In genomic region chr6:113649916-113650609, GRCh38 we compare ENCODE assay signal across 20 cellular contexts.
A peak's percentile ranks its signal among the peaks of the same experiment; 100 is the strongest.
DNase-seq lines count a peak whose midpoint lies in the region; ATAC-seq and TF ChIP-seq lines count a peak whose summit lies in the region.
"Had no signal": no experiment of that assay in that cellular context is flagged by ENCODE, and none has a peak within 500 bp of the region (broad histone marks: within the 10 kb centered on the region; RNA-seq: fewer than 3 reads in every experiment).

No MANE protein-coding gene starts in this region.

- H3K4me3 Mint-ChIP-seq in HFFc6, result no peak overlapping the region
- H3K4me3 Mint-ChIP-seq: activated CD8-positive, alpha-beta T cell treated with anti-CD3 and anti-CD28 coated beads for 36 hours; activated T-cell treated with anti-CD3 and anti-CD28 coated beads, Interleukin-2, amount 50 U/mL, for 24 hours; stimulated activated naive CD8-positive, alpha-beta T cell treated with anti-CD3 and anti-CD28 coated beads, Interleukin-15, Interleukin-2, amounts not matched to agents 100 ng/mL and 50 ng/mL, for 24 hours had no signal

- H3K9me3 ChIP-seq in body of pancreas, result no peaks in the 10 kb centered on the region
- no peaks in the 10 kb centered on the region for H3K9me3 ChIP-seq in spleen
- H3K9me3 ChIP-seq: gastrocnemius medialis, right atrium auricular region had no signal

- DNase-seq in body of pancreas (no peak), foreskin keratinocyte (peak in 1 of 2 donors; percentile 72), spleen (no peak), HFFc6 (no peak), NCI-H1694 treated with DMSO at 0.1 percent for 48 hours (lab: John Stamatoyannopoulos, UW) (no peak)
- DNase-seq: activated CD8-positive, alpha-beta T cell treated with anti-CD3 and anti-CD28 coated beads for 36 hours; activated naive CD4-positive, alpha-beta T cell treated with Interleukin-2 at 50 U/mL for 16 hours; activated T-cell treated with anti-CD3 and anti-CD28 coated beads, Interleukin-2, amount 50 U/mL, for 24 hours; cerebellar nuclear complex; DND-41; gastrocnemius medialis; midbrain; NCI-H1417 treated with DMSO at 0.1 percent for 48 hours; OCI-M1; SHP77 treated with DMSO at 0.1 percent for 48 hours had no signal

- no peaks in the 10 kb centered on the region for H3K36me3 Mint-ChIP-seq in HFFc6 (ENCODE audit: low read depth)

- WGBS in body of pancreas, 2 donors, result 57 to 60% methylated on average over 6 of the region's 6 CpGs
- 64 to 87% (median 70%) methylated on average over 6 of the region's 6 CpGs for WGBS in spleen, 5 donors

- TF ChIP-seq CTCF in body of pancreas (IDR thresholded peaks at IDR 0.05) (no peak), foreskin keratinocyte (conservative IDR thresholded peaks at IDR 0.05) (no peak), spleen (IDR thresholded peaks at IDR 0.05 in 8 of 11, conservative IDR thresholded peaks at IDR 0.05 in 3 of 11) (no peak), HFFc6 (IDR thresholded peaks at IDR 0.05) (no peak)

- H3K36me3 ChIP-seq in body of pancreas (replicated peaks in 1 of 2; ENCODE audit: insufficient read depth in 1 of 2, low read depth in 2 of 2) (no peaks in the 10 kb centered on the region), spleen (no peaks in the 10 kb centered on the region)
- H3K36me3 ChIP-seq: gastrocnemius medialis, right atrium auricular region had no signal

- peaks cover 20% of the 10 kb centered on the region for H3K4me1 Mint-ChIP-seq in HFFc6 (ENCODE audit: low read depth)

- H3K27me3 Mint-ChIP-seq in HFFc6 (ENCODE audit: insufficient read depth), result peaks cover 2% of the 10 kb centered on the region

- H3K27ac ChIP-seq in body of pancreas, result peak overlapping the region in 3 of 4 donors; percentile 17 to 81 (median 77)
- peak overlapping the region; percentile 54 for H3K27ac ChIP-seq in foreskin keratinocyte
- peak overlapping the region in 5 of 8 donors; percentile 25 to 71 (median 64) for H3K27ac ChIP-seq in spleen
- H3K27ac ChIP-seq: gastrocnemius medialis had no signal

- H3K27me3 ChIP-seq in body of pancreas (no peaks in the 10 kb centered on the region), foreskin keratinocyte (no peaks in the 10 kb centered on the region), spleen (replicated peaks in 1 of 7) (no peaks in the 10 kb centered on the region)
- H3K27me3 ChIP-seq: gastrocnemius medialis, right atrium auricular region had no signal

- intact Hi-C loops in body of pancreas (cut with DNase I) (no loop called here), spleen (cut with DNase I; ENCODE audit: low total_unique reads) (no loop called here)

- H3K4me3 ChIP-seq in body of pancreas (no peak overlapping the region), spleen (peak overlapping the region in 1 of 8 donors; percentile 47)
- H3K4me3 ChIP-seq: gastrocnemius medialis, right atrium auricular region had no signal

- H3K4me1 ChIP-seq in body of pancreas (peaks cover 53% of the 10 kb centered on the region), foreskin keratinocyte (peaks cover 41% of the 10 kb centered on the region), spleen (peaks cover 0 to 56% (median 22%) of the 10 kb centered on the region in 6 donors)

- TF ChIP-seq POLR2A in body of pancreas (IDR thresholded peaks at IDR 0.05) (no peak), spleen (IDR thresholded peaks at IDR 0.05) (no peak)

- H3K9me3 Mint-ChIP-seq in HFFc6, result no peaks in the 10 kb centered on the region
- H3K9me3 Mint-ChIP-seq: activated CD8-positive, alpha-beta T cell treated with anti-CD3 and anti-CD28 coated beads for 36 hours; activated T-cell treated with anti-CD3 and anti-CD28 coated beads, Interleukin-2, amount 50 U/mL, for 24 hours had no signal

- H3K27ac Mint-ChIP-seq in HFFc6, result no peak overlapping the region
- H3K27ac Mint-ChIP-seq: activated CD8-positive, alpha-beta T cell treated with anti-CD3 and anti-CD28 coated beads for 36 hours; activated T-cell treated with anti-CD3 and anti-CD28 coated beads, Interleukin-2, amount 50 U/mL, for 24 hours; stimulated activated naive CD8-positive, alpha-beta T cell treated with anti-CD3 and anti-CD28 coated beads, Interleukin-15, Interleukin-2, amounts not matched to agents 100 ng/mL and 50 ng/mL, for 24 hours had no signal

- ATAC-seq in GM19324 (IDR thresholded peaks at IDR 0.05; ENCODE audit: low FRiP score, unreplicated experiment) (peak; percentile 30), body of pancreas (no peak), foreskin keratinocyte (peak; percentile 18), HG03175 (IDR thresholded peaks at IDR 0.05; ENCODE audit: unreplicated experiment) (no peak), GM19463 (IDR thresholded peaks at IDR 0.05; ENCODE audit: unreplicated experiment) (no peak)
- ATAC-seq: activated CD8-positive, alpha-beta T cell treated with anti-CD3 and anti-CD28 coated beads for 36 hours; gastrocnemius medialis had no signal

Comparison
In these comparisons a context has a peak if more than half of its experiments do, and no peak if none do; other contexts are left out.
1. ATAC-seq: peak in GM19324 (single experiment) and foreskin keratinocyte (single experiment); none in body of pancreas (single experiment), HG03175 (single experiment) and GM19463 (single experiment).
2. Peak in every context shown above with its lines, with median percentiles within 50 percentile points of each other: H3K27ac ChIP-seq.